Comparison of ENCODE assay signal across 24 cellular contexts in the genomic region with DNA sequence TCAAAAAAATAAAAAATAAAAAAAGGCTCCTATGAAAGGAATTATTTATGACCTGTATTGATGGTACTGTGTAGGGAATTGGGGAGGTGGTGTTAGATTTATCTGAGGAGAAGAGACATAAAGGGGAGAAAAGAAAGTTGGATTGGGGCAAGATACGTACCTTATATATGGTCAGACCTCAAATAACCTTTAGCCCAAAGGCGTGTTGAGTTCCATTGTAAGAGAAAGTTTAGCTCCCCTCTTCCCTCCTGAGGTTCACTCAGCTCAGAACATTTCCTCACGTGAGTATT.
"Had no signal": no experiment of that assay in that cellular context is flagged by ENCODE, and none has a peak within 500 bp of the region (broad histone marks: within the 10 kb centered on the region; RNA-seq: fewer than 3 reads in every experiment).

No MANE protein-coding gene starts in this region.

- H3K27ac ChIP-seq: colonic mucosa, epithelial cell of prostate, esophagus squamous epithelium, gastrocnemius medialis, left lung, lower lobe of right lung had no signal

- H3K9me3 Mint-ChIP-seq: dendritic cell treated with granulocyte-macrophage colony-stimulating factor and Interleukin-4, amounts not matched to agents 40 ng/mL and 50 ng/mL, for 4 days; effector memory CD8-positive, alpha-beta T cell; endodermal cell; mesothelial cell of epicardium had no signal

- H3K27me3 Mint-ChIP-seq: dendritic cell treated with granulocyte-macrophage colony-stimulating factor and Interleukin-4, amounts not matched to agents 40 ng/mL and 50 ng/mL, for 4 days had no signal

- H3K36me3 ChIP-seq: colonic mucosa, esophagus squamous epithelium, gastrocnemius medialis, left lung, lower lobe of right lung had no signal

- H3K27ac Mint-ChIP-seq: dendritic cell treated with granulocyte-macrophage colony-stimulating factor and Interleukin-4, amounts not matched to agents 40 ng/mL and 50 ng/mL, for 4 days; effector memory CD8-positive, alpha-beta T cell; endodermal cell; mesothelial cell of epicardium had no signal

- H3K4me3 ChIP-seq: colonic mucosa, esophagus squamous epithelium, gastrocnemius medialis, left lung, lower lobe of right lung had no signal

- H3K9me3 ChIP-seq: colonic mucosa, esophagus squamous epithelium, gastrocnemius medialis, left lung, lower lobe of right lung had no signal

- H3K27me3 ChIP-seq: colonic mucosa, esophagus squamous epithelium, gastrocnemius medialis, left lung had no signal

- DNase-seq: colonic mucosa; cortex of kidney; effector CD8-positive, alpha-beta T cell; effector memory CD8-positive, alpha-beta T cell; endodermal cell; esophagus squamous epithelium; foreskin fibroblast; foreskin melanocyte; gastrocnemius medialis; glutamatergic neuron; head of caudate nucleus; hippocampal formation; left cardiac atrium; left lung; left ventricle myocardium superior; lower lobe of right lung; mesenchymal stem cell had no signal

- FAIRE-seq: endometrium, islet of Langerhans, keratinocyte had no signal

- H3K36me3 Mint-ChIP-seq: mesothelial cell of epicardium had no signal

- H3K4me3 Mint-ChIP-seq: dendritic cell treated with granulocyte-macrophage colony-stimulating factor and Interleukin-4, amounts not matched to agents 40 ng/mL and 50 ng/mL, for 4 days; effector memory CD8-positive, alpha-beta T cell; endodermal cell; mesothelial cell of epicardium had no signal

- H3K4me1 ChIP-seq: colonic mucosa, esophagus squamous epithelium, gastrocnemius medialis, lower lobe of right lung had no signal

- ATAC-seq: effector memory CD8-positive, alpha-beta T cell; esophagus mucosa; gastrocnemius medialis; left cardiac atrium; left lung; left ventricle myocardium superior; lower lobe of right lung had no signal
